In genomic region chr3:12663311-12663935, GRCh38 we compare ENCODE assay signal across 1 cellular context.
A peak's percentile ranks its signal among the peaks of the same experiment; 100 is the strongest.
TF ChIP-seq lines count a peak whose summit lies in the region.

No MANE protein-coding gene starts in this region.

TF ChIP-seq in HEK293, 187 proteins besides CTCF, POLR2A, EP300 and RAD21 (continued from another document):
- TF ChIP-seq ATF2 (tag by site-specific recombination; IDR thresholded peaks at IDR 0.05; ENCODE audit: low read depth) (no peak), TRIM28 (IDR thresholded peaks at IDR 0.05; ENCODE audit: borderline replicate concordance, low read length) (no peak), PBX3 (CRISPR knock-in tag; IDR thresholded peaks at IDR 0.05) (no peak; the same call in 1 of the 2 replicates), GLIS2 (tag by site-specific recombination; IDR thresholded peaks at IDR 0.05) (peak; percentile 41; the same call in 1 of the 2 replicates), KLF1 (tag by site-specific recombination; IDR thresholded peaks at IDR 0.05) (0 out of 2 replicates have a peak, but pooled peaks have one; percentile 16), ZNF701 (tag by site-specific recombination; IDR thresholded peaks at IDR 0.05) (no peak), ZNF785 (tag by site-specific recombination; IDR thresholded peaks at IDR 0.05) (0 out of 2 replicates have a peak, but pooled peaks have one; percentile 11), ZBTB48 (tag by site-specific recombination; IDR thresholded peaks at IDR 0.05) (peak; percentile 65), YY1 (tag by site-specific recombination; IDR thresholded peaks at IDR 0.05) (no peak; the same call in 1 of the 2 replicates), ZNF830 (tag by site-specific recombination; IDR thresholded peaks at IDR 0.05; ENCODE audit: low read depth) (no peak), ZNF610 (tag by site-specific recombination; IDR thresholded peaks at IDR 0.05; ENCODE audit: borderline replicate concordance) (no peak), INSM2 (tag by site-specific recombination; IDR thresholded peaks at IDR 0.05) (0 out of 2 replicates have a peak, but pooled peaks have one; percentile 7), ZBTB1 (tag by site-specific recombination; IDR thresholded peaks at IDR 0.05) (0 out of 2 replicates have a peak, but pooled peaks have one; percentile 55), ZNF404 (tag by site-specific recombination; IDR thresholded peaks at IDR 0.05) (no peak), SETDB1 (IDR thresholded peaks at IDR 0.05; ENCODE audit: insufficient read length, low read length) (no peak), ZNF600 (tag by site-specific recombination; IDR thresholded peaks at IDR 0.05) (peak; percentile 49; the same call in 1 of the 2 replicates), ZNF24 (tag by site-specific recombination; IDR thresholded peaks at IDR 0.05) (no peak; the same call in 1 of the 2 replicates), ZBTB20 (tag by site-specific recombination; IDR thresholded peaks at IDR 0.05) (peak; percentile 95), ZIC2 (tag by site-specific recombination; IDR thresholded peaks at IDR 0.05) (no peak), ZBTB26 (tag by site-specific recombination; optimal IDR thresholded peaks at IDR 0.05) (no peak), EGR2 (tag by site-specific recombination; IDR thresholded peaks at IDR 0.05; ENCODE audit: low read depth) (peak; percentile 25; the same call in 1 of the 2 replicates), MZF1 (tag by site-specific recombination; IDR thresholded peaks at IDR 0.05; ENCODE audit: borderline replicate concordance) (no peak), ZNF433 (tag by site-specific recombination; IDR thresholded peaks at IDR 0.05; ENCODE audit: low read depth) (no peak), ZSCAN5A (tag by site-specific recombination; IDR thresholded peaks at IDR 0.05) (peak; percentile 53; the same call in 1 of the 2 replicates), ZFHX2 (tag by site-specific recombination; conservative IDR thresholded peaks at IDR 0.05) (peak; percentile 65), TCF7L2 (IDR thresholded peaks at IDR 0.05; ENCODE audit: borderline replicate concordance, low read depth, low read length) (no peak), BCL6B (tag by site-specific recombination; IDR thresholded peaks at IDR 0.05) (no peak), ZNF514 (tag by site-specific recombination; IDR thresholded peaks at IDR 0.05) (no peak)
